In the genomic region with DNA sequence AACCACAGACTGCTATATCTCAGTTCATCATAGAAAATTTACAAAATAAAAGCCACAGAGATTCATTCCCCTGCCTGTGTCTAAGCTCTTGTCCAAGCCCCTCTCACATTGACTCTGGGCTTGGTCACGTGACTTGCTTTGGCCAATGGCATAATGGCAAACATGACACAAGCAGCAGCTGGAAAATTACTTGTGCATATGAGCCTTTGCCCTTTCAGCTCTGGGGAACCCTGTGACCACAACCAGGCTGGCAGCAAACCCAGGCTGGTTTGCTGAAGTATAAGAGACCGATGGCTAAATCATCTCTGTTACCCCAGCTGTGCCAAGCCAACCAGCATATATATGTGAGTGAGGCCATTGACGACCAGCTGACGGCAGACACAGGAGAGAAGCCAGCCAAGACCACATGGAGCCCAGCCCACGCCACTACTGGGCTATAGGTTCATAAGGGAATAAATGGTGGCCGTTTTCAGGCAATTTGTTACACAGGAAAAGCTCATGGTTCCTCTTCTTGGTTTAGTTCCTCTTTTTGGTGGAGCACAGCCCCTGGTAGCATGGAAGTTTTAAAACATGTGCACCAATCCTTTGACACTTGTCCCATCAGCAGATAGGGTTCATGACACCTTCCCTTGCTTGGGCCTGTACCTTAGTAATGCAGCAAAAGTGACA, we compare ENCODE assay signal across 12 cellular contexts. TPM values are rescaled to one million over a fixed set of nuclear protein-coding genes. Genes with fewer than 3 reads are reported as not detected.
DNase-seq lines count a peak whose midpoint lies in the region; ATAC-seq and FAIRE-seq lines count a peak whose summit lies in the region.
"Had no signal": no experiment of that assay in that cellular context is flagged by ENCODE, and none has a peak within 500 bp of the region (broad histone marks: within the 10 kb centered on the region; RNA-seq: fewer than 3 reads in every experiment).

No MANE protein-coding gene starts in this region.

- H2BK5ac ChIP-seq in mesenchymal stem cell (ENCODE audit: low read depth, low read length, poor library complexity, severe bottlenecking), result no peak overlapping the region

- H3K9ac ChIP-seq in BLaER1, result no peak overlapping the region
- H3K9ac ChIP-seq in mesenchymal stem cell (ENCODE audit: low read length), result no peak overlapping the region

- H3K23ac ChIP-seq in mesenchymal stem cell (ENCODE audit: low read length in 2 of 2), result no peak overlapping the region

- H3K14ac ChIP-seq in mesenchymal stem cell (ENCODE audit: low read length in 2 of 2), result no peak overlapping the region

- H4K8ac ChIP-seq in mesenchymal stem cell (ENCODE audit: low read length), result no peak overlapping the region

- H3K4me1 ChIP-seq in BLaER1 (peaks cover 27% of the 10 kb centered on the region), mesenchymal stem cell (ENCODE audit: control insufficient read depth, insufficient read depth, low read depth, low read length) (peaks cover 1% of the 10 kb centered on the region)

- peak; percentile 53 for FAIRE-seq in GM18507 (lab: Jason Lieb, UNC)
- FAIRE-seq: keratinocyte, small intestine had no signal

- DNase-seq in GM18507 (ENCODE audit: extremely low spot score, insufficient read length, low read depth) (no peak), OCI-M1 (lab: John Stamatoyannopoulos, UW) (peak; percentile 85), inferior parietal cortex (ENCODE audit: extremely low spot score) (peak; percentile 2), mesenchymal stem cell (no peak), islet precursor cell (no peak)
- DNase-seq: NCI-H1417, small intestine had no signal

- no peaks in the 10 kb centered on the region for H4K20me1 ChIP-seq in BLaER1

- H2AFZ ChIP-seq in mesenchymal stem cell (ENCODE audit: low read depth, low read length), result no peak overlapping the region

- H3K4me2 ChIP-seq in BLaER1, result peak overlapping the region; percentile 66
- no peak overlapping the region for H3K4me2 ChIP-seq in mesenchymal stem cell (ENCODE audit: low read length, poor library complexity, severe bottlenecking)

- H4K91ac ChIP-seq in mesenchymal stem cell (ENCODE audit: low read length), result no peak overlapping the region

- ATAC-seq in GM18517 (IDR thresholded peaks at IDR 0.05; ENCODE audit: unreplicated experiment) (no peak), HG03342 (IDR thresholded peaks at IDR 0.05; ENCODE audit: unreplicated experiment) (no peak)

- H3K27me3 ChIP-seq in BLaER1 (no peaks in the 10 kb centered on the region), mesenchymal stem cell (ENCODE audit: control insufficient read depth in 1 of 2, insufficient read depth in 1 of 2, low read length in 2 of 2) (peaks cover 0 to 7% of the 10 kb centered on the region in 2 experiments)

- no peak overlapping the region for H2BK15ac ChIP-seq in mesenchymal stem cell (ENCODE audit: low read depth, poor library complexity, severe bottlenecking)

- H2BK12ac ChIP-seq in mesenchymal stem cell (ENCODE audit: low read length in 2 of 2), result no peak overlapping the region

- H2AK5ac ChIP-seq in mesenchymal stem cell (ENCODE audit: low read length, severe bottlenecking), result no peak overlapping the region

- H3K27ac ChIP-seq in BLaER1 (peak overlapping the region; percentile 78), mesenchymal stem cell (ENCODE audit: low read length, poor library complexity, severe bottlenecking) (no peak overlapping the region)
- H3K27ac ChIP-seq: VCaP had no signal

- no peak overlapping the region for H2BK120ac ChIP-seq in mesenchymal stem cell (ENCODE audit: low read depth, low read length)

- H3K18ac ChIP-seq in mesenchymal stem cell (ENCODE audit: low read depth in 1 of 2, low read length in 2 of 2), result no peak overlapping the region

- H3K79me1 ChIP-seq in mesenchymal stem cell (replicated peaks; ENCODE audit: low read length, poor library complexity, severe bottlenecking), result no peaks in the 10 kb centered on the region

- WGBS in mesenchymal stem cell, result 66% methylated on average over 6 of the region's 6 CpGs

- H3K36me3 ChIP-seq in BLaER1 (no peaks in the 10 kb centered on the region), mesenchymal stem cell (ENCODE audit: control insufficient read depth in 1 of 2, insufficient read depth in 2 of 2, low read depth in 1 of 2, low read length in 2 of 2) (no peaks in the 10 kb centered on the region)

- no peak overlapping the region for H3K4me3 ChIP-seq in BLaER1
- H3K4me3 ChIP-seq in mesenchymal stem cell (ENCODE audit: insufficient read depth in 1 of 2, low read depth in 1 of 2, low read length in 2 of 2), result no peak overlapping the region

- no peaks in the 10 kb centered on the region for H3K9me3 ChIP-seq in BLaER1
- no peaks in the 10 kb centered on the region for H3K9me3 ChIP-seq in mesenchymal stem cell (ENCODE audit: control insufficient read depth, low read length)

- H3K4ac ChIP-seq in mesenchymal stem cell (ENCODE audit: low read depth in 1 of 2, low read length in 2 of 2), result no peak overlapping the region

RNA-seq across cellular contexts. Expression of gene RSPO4, which starts 31.8 kb away (rescaled TPM):
- polyA plus RNA-seq in mesenchymal stem cell (2013, experiment 1 of 2), result not detected
- polyA plus RNA-seq in mesenchymal stem cell (2013, experiment 2 of 2), result not detected
- polyA plus RNA-seq: keratinocyte had no signal

Comparison
In these comparisons a context has a peak if more than half of its experiments do, and no peak if none do; other contexts are left out.
1. DNase-seq: peak in OCI-M1 (single experiment) and inferior parietal cortex (single experiment); none in GM18507 (single experiment), mesenchymal stem cell (single experiment) and islet precursor cell (single experiment).